8 cellular contexts compared by ENCODE assay signal in genomic region chr9:94726495-94727191, GRCh38. TPM values are rescaled to one million over a fixed set of nuclear protein-coding genes. Genes with fewer than 3 reads are reported as not detected.
A peak's percentile ranks its signal among the peaks of the same experiment; 100 is the strongest.
DNase-seq lines count a peak whose midpoint lies in the region; ATAC-seq and TF ChIP-seq lines count a peak whose summit lies in the region.

A gene with protein sequence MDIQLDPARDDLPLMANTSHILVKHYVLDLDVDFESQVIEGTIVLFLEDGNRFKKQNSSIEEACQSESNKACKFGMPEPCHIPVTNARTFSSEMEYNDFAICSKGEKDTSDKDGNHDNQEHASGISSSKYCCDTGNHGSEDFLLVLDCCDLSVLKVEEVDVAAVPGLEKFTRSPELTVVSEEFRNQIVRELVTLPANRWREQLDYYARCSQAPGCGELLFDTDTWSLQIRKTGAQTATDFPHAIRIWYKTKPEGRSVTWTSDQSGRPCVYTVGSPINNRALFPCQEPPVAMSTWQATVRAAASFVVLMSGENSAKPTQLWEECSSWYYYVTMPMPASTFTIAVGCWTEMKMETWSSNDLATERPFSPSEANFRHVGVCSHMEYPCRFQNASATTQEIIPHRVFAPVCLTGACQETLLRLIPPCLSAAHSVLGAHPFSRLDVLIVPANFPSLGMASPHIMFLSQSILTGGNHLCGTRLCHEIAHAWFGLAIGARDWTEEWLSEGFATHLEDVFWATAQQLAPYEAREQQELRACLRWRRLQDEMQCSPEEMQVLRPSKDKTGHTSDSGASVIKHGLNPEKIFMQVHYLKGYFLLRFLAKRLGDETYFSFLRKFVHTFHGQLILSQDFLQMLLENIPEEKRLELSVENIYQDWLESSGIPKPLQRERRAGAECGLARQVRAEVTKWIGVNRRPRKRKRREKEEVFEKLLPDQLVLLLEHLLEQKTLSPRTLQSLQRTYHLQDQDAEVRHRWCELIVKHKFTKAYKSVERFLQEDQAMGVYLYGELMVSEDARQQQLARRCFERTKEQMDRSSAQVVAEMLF (plus strand): TSS chr9:94726699. CDS start chr9:94759784, 33,085 bp downstream.

- peaks cover 18 to 29% of the 10 kb centered on the region in 2 experiments for H3K79me1 ChIP-seq in IMR-90 (ENCODE audit: low read depth in 1 of 2, low read length in 2 of 2)

- peak within 1 kb of the TSS; percentile 74 for H3K23ac ChIP-seq in IMR-90 (ENCODE audit: low read depth, low read length)

- H3K56ac ChIP-seq in IMR-90 (ENCODE audit: extremely low read depth, insufficient read depth, low read length): peak within 1 kb of the TSS; percentile 46

- peak within 1 kb of the TSS; percentile 56 for H2AK5ac ChIP-seq in IMR-90 (ENCODE audit: low read depth, low read length)

- H2BK5ac ChIP-seq in IMR-90 (ENCODE audit: low read depth, low read length, poor library complexity, severe bottlenecking): peak within 1 kb of the TSS; percentile 69

- peak within 1 kb of the TSS; percentile 91 for H3K14ac ChIP-seq in IMR-90 (replicated peaks; ENCODE audit: low read depth, low read length)

- CTCF ChIA-PET in IMR-90 (lab: Yijun Ruan, JAX): interaction anchor here (0.6 to 0.9 kb wide), 3 partner anchors 21 to 45 kb away, joined by 3 to 7 read pairs (median 5); no protein-coding TSS in a partner anchor

- dilution Hi-C loops in IMR-90 (cut with HindIII; ENCODE audit: low sequenced_read_pairs, unreplicated experiment): no loop called here

- no peak within 1 kb of the TSS for H2BK20ac ChIP-seq in IMR-90 (ENCODE audit: low read depth, low read length)

- peak within 1 kb of the TSS; percentile 99 for H2AFZ ChIP-seq in IMR-90 (replicated peaks; ENCODE audit: low read length, poor library complexity)

- peak within 1 kb of the TSS; percentile 92 for H3K9ac ChIP-seq in IMR-90 (ENCODE audit: low read depth, low read length)

- H3K4me1 ChIP-seq in IMR-90 (ENCODE audit: control insufficient read depth, insufficient read depth, low read length) (no peaks in the 10 kb centered on the region), mononuclear cell (ENCODE audit: insufficient read depth, low read length) (peaks cover 13% of the 10 kb centered on the region)

- peak within 1 kb of the TSS; percentile 99 for H4K8ac ChIP-seq in IMR-90 (ENCODE audit: low read depth in 2 of 2, low read length in 2 of 2)

- H3K4me3 ChIP-seq in IMR-90 (ENCODE audit: insufficient read depth, low read depth, low read length) (peak within 1 kb of the TSS; percentile 99), epithelial cell of esophagus (ENCODE audit: low read length) (peak within 1 kb of the TSS; percentile 99), mononuclear cell (ENCODE audit: low read length) (peak within 1 kb of the TSS; percentile 94)

- H2BK15ac ChIP-seq in IMR-90 (ENCODE audit: low read depth, low read length): peak within 1 kb of the TSS; percentile 15; the same call in 1 of the 3 replicates

- H2AK9ac ChIP-seq in IMR-90 (replicated peaks; ENCODE audit: low read depth, low read length, poor library complexity): peak within 1 kb of the TSS; percentile 84

- peak within 1 kb of the TSS; percentile 98 for H3K4me2 ChIP-seq in IMR-90 (ENCODE audit: low read depth, low read length)

- H3K9me1 ChIP-seq in IMR-90 (ENCODE audit: insufficient read depth, low read length): peaks cover 9% of the 10 kb centered on the region

- peak; percentile 96 for ATAC-seq in GM21528 (IDR thresholded peaks at IDR 0.05; ENCODE audit: low FRiP score, unreplicated experiment)
- peak; percentile 100 for ATAC-seq in IMR-90 (ENCODE audit: low read depth)

- DNase-seq in DMS 273 (lab: John Stamatoyannopoulos, UW; ENCODE audit: unreplicated experiment) (peak; percentile 98), IMR-90 (peak; percentile 93), OCI-M1 (lab: John Stamatoyannopoulos, UW) (peak; percentile 97), activated T-cell treated with anti-CD3 and anti-CD28 coated beads for 4 hours (peak; percentile 99), epithelial cell of esophagus (ENCODE audit: low read depth) (peak; percentile 97)
- peak; percentile 99 for DNase-seq in stimulated activated CD8-positive, alpha-beta memory T cell treated with anti-CD3 and anti-CD28 coated beads, Interleukin-4, amount 100 ng/mL, for 1 hour (ENCODE audit: low read depth in 2 of 2, low spot score in 1 of 2)

- H3K18ac ChIP-seq in IMR-90 (ENCODE audit: low read depth, low read length): peak within 1 kb of the TSS; percentile 70

- POLR2A ChIA-PET in IMR-90 (lab: Charles Lee; ENCODE audit: unreplicated experiment): no interaction called here

- peak; percentile 77 for TF ChIP-seq POLR2A in IMR-90 (IDR thresholded peaks at IDR 0.05; ENCODE audit: low read depth, low read length)

- H4K20me1 ChIP-seq in IMR-90 (ENCODE audit: insufficient read depth, low read length): no peaks in the 10 kb centered on the region

- H3K9me3 ChIP-seq in IMR-90 (ENCODE audit: control insufficient read depth, insufficient read depth, low read length) (no peaks in the 10 kb centered on the region), mononuclear cell (ENCODE audit: low read depth, low read length) (no peaks in the 10 kb centered on the region)

- in situ Hi-C loops in IMR-90 (cut with MboI; ENCODE audit: low sequenced_read_pairs): no loop called here

- no peak for TF ChIP-seq CTCF in IMR-90 (conservative IDR thresholded peaks at IDR 0.05; ENCODE audit: low read depth, low read length)
- TF ChIP-seq CTCF in epithelial cell of esophagus (IDR thresholded peaks at IDR 0.05; ENCODE audit: insufficient read depth, low read depth, low read length, missing control alignments): no peak

- peak within 1 kb of the TSS; percentile 77 for H3K4ac ChIP-seq in IMR-90 (ENCODE audit: low read depth, low read length)

- no peak for TF ChIP-seq RAD21 in IMR-90 (IDR thresholded peaks at IDR 0.05; ENCODE audit: low read length)

- no peaks in the 10 kb centered on the region for H3K36me3 ChIP-seq in IMR-90 (ENCODE audit: control insufficient read depth, insufficient read depth, low read length)

- H3K27me3 ChIP-seq in IMR-90 (ENCODE audit: control insufficient read depth, insufficient read depth, low read length): no peaks in the 10 kb centered on the region
- no peaks in the 10 kb centered on the region for H3K27me3 ChIP-seq in mononuclear cell (ENCODE audit: insufficient read depth, low read length)

- H4K91ac ChIP-seq in IMR-90 (ENCODE audit: insufficient read depth, low read depth, low read length): peak within 1 kb of the TSS; percentile 53; the same call in 1 of the 2 replicates

- H4K5ac ChIP-seq in IMR-90 (ENCODE audit: low read depth, low read length): peak within 1 kb of the TSS; percentile 96

- peak within 1 kb of the TSS; percentile 39; the same call in 1 of the 2 replicates for H2BK120ac ChIP-seq in IMR-90 (ENCODE audit: low read depth, low read length)

- peak within 1 kb of the TSS; percentile 91 for H3K27ac ChIP-seq in IMR-90 (ENCODE audit: insufficient read depth, low read length)

- intact Hi-C loops in IMR-90 (cut with micrococcal nuclease): no loop called here

- TSS peak; percentile 74 for BruUV-seq in IMR-90 (replicated peaks; lab: Mats Ljungman, UMichigan)

- 0% methylated on average over 23 of the region's 52 CpGs; no CpG with 5 or more reads in 1 of the 2 experiments for WGBS in IMR-90 (ENCODE audit: extremely low coverage in 2 of 2, insufficient read length in 1 of 2), 2 experiments

TF ChIP-seq in IMR-90, 13 proteins besides CTCF, POLR2A, EP300 and RAD21:
- TF ChIP-seq MAZ (IDR thresholded peaks at IDR 0.05; ENCODE audit: borderline replicate concordance, low read depth, low read length): peak; percentile 60; the same call in 1 of the 2 replicates
- TF ChIP-seq, protein P1, sequence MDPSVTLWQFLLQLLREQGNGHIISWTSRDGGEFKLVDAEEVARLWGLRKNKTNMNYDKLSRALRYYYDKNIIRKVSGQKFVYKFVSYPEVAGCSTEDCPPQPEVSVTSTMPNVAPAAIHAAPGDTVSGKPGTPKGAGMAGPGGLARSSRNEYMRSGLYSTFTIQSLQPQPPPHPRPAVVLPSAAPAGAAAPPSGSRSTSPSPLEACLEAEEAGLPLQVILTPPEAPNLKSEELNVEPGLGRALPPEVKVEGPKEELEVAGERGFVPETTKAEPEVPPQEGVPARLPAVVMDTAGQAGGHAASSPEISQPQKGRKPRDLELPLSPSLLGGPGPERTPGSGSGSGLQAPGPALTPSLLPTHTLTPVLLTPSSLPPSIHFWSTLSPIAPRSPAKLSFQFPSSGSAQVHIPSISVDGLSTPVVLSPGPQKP (IDR thresholded peaks at IDR 0.05; ENCODE audit: borderline replicate concordance, low read depth, low read length): no peak
- peak; percentile 86; the same call in 1 of the 2 replicates for TF ChIP-seq MXI1 (IDR thresholded peaks at IDR 0.05; ENCODE audit: borderline replicate concordance, low read depth, low read length)
- TF ChIP-seq SMC3 (IDR thresholded peaks at IDR 0.05; ENCODE audit: low read depth, low read length): peak; percentile 1; the same call in 1 of the 2 replicates
- no peak for TF ChIP-seq CHD1 (IDR thresholded peaks at IDR 0.05; ENCODE audit: low read depth, low read length)
- peak; percentile 99 for TF ChIP-seq BHLHE40 (IDR thresholded peaks at IDR 0.05; ENCODE audit: low read depth, low read length)
- 0 out of 2 replicates have a peak, but pooled peaks have one; percentile 14 for TF ChIP-seq NFE2L2 (IDR thresholded peaks at IDR 0.05; ENCODE audit: low read depth, low read length)
- TF ChIP-seq RCOR1 (IDR thresholded peaks at IDR 0.05; ENCODE audit: insufficient replicate concordance, low read length): no peak
- TF ChIP-seq, protein P2, sequence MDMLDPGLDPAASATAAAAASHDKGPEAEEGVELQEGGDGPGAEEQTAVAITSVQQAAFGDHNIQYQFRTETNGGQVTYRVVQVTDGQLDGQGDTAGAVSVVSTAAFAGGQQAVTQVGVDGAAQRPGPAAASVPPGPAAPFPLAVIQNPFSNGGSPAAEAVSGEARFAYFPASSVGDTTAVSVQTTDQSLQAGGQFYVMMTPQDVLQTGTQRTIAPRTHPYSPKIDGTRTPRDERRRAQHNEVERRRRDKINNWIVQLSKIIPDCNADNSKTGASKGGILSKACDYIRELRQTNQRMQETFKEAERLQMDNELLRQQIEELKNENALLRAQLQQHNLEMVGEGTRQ (IDR thresholded peaks at IDR 0.05; ENCODE audit: low read depth, low read length): peak; percentile 84
- TF ChIP-seq FOS (IDR thresholded peaks at IDR 0.05; ENCODE audit: low read depth, low read length): peak; percentile 41; the same call in 1 of the 2 replicates
- TF ChIP-seq MAFK (IDR thresholded peaks at IDR 0.05; ENCODE audit: low read depth, low read length): no peak
- TF ChIP-seq CEBPB (IDR thresholded peaks at IDR 0.05; ENCODE audit: low read depth, low read length): no peak
- TF ChIP-seq RFX5 (IDR thresholded peaks at IDR 0.05; ENCODE audit: low read depth, low read length): no peak

RNA-seq across cellular contexts. Expression of the gene that starts here (rescaled TPM):
- total RNA-seq in IMR-90 (2012; rRNA removed): 38.7 and 38.9 TPM in 2 replicates
- 34.9 and 38.1 TPM in 2 replicates for polyA plus RNA-seq in IMR-90 (2012; rRNA removed)
- polyA plus RNA-seq in IMR-90 (2012; cell fraction: cytosol; rRNA removed): 23.1 and 34.2 TPM in 2 replicates
- 40.9 and 77.9 TPM in 2 replicates for polyA plus RNA-seq in IMR-90 (2012; cell fraction: nucleus; rRNA removed; ENCODE audit: low replicate concordance)
- 6.2 TPM for total RNA-seq in mononuclear cell

Comparison
In these comparisons a context has a peak if more than half of its experiments do, and no peak if none do; other contexts are left out.
1. Peak in every context shown above with its lines: DNase-seq, ATAC-seq, H3K4me3 ChIP-seq and H3K27ac ChIP-seq.